ENCODE assay signal across 8 cellular contexts in the genomic region with DNA sequence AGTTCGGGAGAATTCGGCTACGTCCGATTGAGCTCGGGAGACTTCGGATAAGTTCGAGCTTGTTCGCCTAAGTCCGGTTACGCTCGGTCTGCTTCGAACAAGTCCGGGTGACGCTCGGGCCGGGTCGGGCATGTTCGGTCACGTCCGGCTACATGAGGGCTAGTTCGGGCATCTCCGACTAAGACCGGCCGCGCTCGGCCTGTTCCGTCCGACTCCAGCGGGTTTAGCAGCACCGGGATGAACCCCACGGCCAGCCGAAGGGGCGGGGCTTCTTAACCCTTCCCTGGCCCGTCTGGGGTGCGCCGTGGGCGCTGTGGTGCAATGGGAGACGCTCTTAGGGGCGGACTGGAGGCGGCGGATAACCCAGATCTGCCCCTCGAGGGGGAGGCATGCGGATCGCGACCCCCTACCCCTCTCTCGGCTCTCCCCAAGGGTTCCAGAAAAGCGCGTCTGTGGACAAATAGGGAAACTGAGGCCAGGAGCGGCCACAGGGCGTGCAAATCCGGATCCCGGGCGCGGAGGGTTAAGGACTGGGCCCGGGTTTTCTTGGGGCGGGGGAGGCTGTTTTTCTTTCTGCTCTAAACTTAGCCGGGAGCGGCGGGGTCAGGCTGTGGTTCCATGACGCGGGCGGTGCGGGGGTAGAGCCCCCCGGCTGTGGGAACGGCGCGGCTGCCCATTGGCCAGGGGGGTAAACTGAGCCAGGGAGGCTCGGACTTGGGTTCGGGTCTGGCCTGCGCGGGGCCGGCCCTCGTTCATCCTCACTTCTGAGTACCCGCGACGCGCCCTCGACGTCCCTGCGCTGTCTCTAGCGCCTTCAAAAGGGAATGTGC. TPM values are rescaled to one million over a fixed set of nuclear protein-coding genes. Genes with fewer than 3 reads are reported as not detected.
DNase-seq lines count a peak whose midpoint lies in the region; ATAC-seq lines count a peak whose summit lies in the region.

No MANE protein-coding gene starts in this region.

- peaks cover 6% of the 10 kb centered on the region for H3K36me3 Mint-ChIP-seq in activated T-helper 17 cell treated with anti-CD3 and anti-CD28 coated beads, Interleukin-2, amount 50 U/mL, for 72 hours (ENCODE audit: low read depth)
- peaks cover 0 to 3% of the 10 kb centered on the region in 2 donors for H3K36me3 Mint-ChIP-seq in naive B cell

- H3K27me3 Mint-ChIP-seq in activated T-helper 17 cell treated with anti-CD3 and anti-CD28 coated beads, Interleukin-2, amount 50 U/mL, for 72 hours: peaks cover 44% of the 10 kb centered on the region
- H3K27me3 Mint-ChIP-seq in naive B cell: peaks cover 42 to 83% (median 82%) of the 10 kb centered on the region in 3 donors

- H3K4me3 Mint-ChIP-seq in activated T-helper 17 cell treated with anti-CD3 and anti-CD28 coated beads, Interleukin-2, amount 50 U/mL, for 72 hours: peak overlapping the region; percentile 98
- H3K4me3 Mint-ChIP-seq in naive B cell: peak overlapping the region; percentile 57 to 92 (median 90)

- no peaks in the 10 kb centered on the region for H3K9me3 Mint-ChIP-seq in activated T-helper 17 cell treated with anti-CD3 and anti-CD28 coated beads, Interleukin-2, amount 50 U/mL, for 72 hours
- H3K9me3 Mint-ChIP-seq in naive B cell: peaks cover 0 to 7% (median 0%) of the 10 kb centered on the region in 7 donors

- H3K4me1 Mint-ChIP-seq in activated T-helper 17 cell treated with anti-CD3 and anti-CD28 coated beads, Interleukin-2, amount 50 U/mL, for 72 hours: peaks cover 11% of the 10 kb centered on the region
- peaks cover 17 to 39% (median 32%) of the 10 kb centered on the region in 3 donors for H3K4me1 Mint-ChIP-seq in naive B cell

- peak; percentile 89 for DNase-seq in DMS 273 treated with DMSO at 0.1 percent for 48 hours (lab: John Stamatoyannopoulos, UW)
- peak; percentile 81 for DNase-seq in KG1 (lab: John Stamatoyannopoulos, UW)
- DNase-seq in RKO (ENCODE audit: low spot score): peak; percentile 99
- DNase-seq in fibroblast of peridontal ligament (ENCODE audit: extremely low read depth): peak; percentile 99
- DNase-seq in naive B cell: peak; percentile 79
- peak; percentile 54 to 64 for DNase-seq in stimulated activated CD8-positive, alpha-beta memory T cell treated with anti-CD3 and anti-CD28 coated beads, Interleukin-7, amount 100 ng/mL, for 4 hours (ENCODE audit: low read depth in 2 of 2)

- ATAC-seq in GM21737 (IDR thresholded peaks at IDR 0.05; ENCODE audit: unreplicated experiment) (peak; percentile 79), naive B cell (ENCODE audit: low read depth in 2 of 2) (peak; percentile 93 to 94)
- ATAC-seq in activated T-helper 17 cell treated with anti-CD3 and anti-CD28 coated beads, Interleukin-2, amount 50 U/mL, for 72 hours (replicated peaks): peak; percentile 97

- H3K27ac Mint-ChIP-seq in activated T-helper 17 cell treated with anti-CD3 and anti-CD28 coated beads, Interleukin-2, amount 50 U/mL, for 72 hours: peak overlapping the region; percentile 93
- H3K27ac Mint-ChIP-seq in naive B cell: peak overlapping the region in 3 of 6 donors; percentile 22 to 93 (median 86)

RNA-seq across cellular contexts. Expression of a gene that starts 1.5 kb away (rescaled TPM):
- total RNA-seq in activated T-helper 17 cell treated with anti-CD3 and anti-CD28 coated beads, Interleukin-2, amount 50 U/mL, for 72 hours: 1 to 10 TPM in 1 of 2 donors, under 1 TPM in 1; 0.95 to 1.4 TPM
- polyA plus RNA-seq in naive B cell (ENCODE audit: low read depth in 6 of 6): not detected

RNA-seq across cellular contexts. Expression of a gene that starts 20.9 kb away (rescaled TPM):
- 1 to 10 TPM; 7.2 to 9.5 TPM for total RNA-seq in activated T-helper 17 cell treated with anti-CD3 and anti-CD28 coated beads, Interleukin-2, amount 50 U/mL, for 72 hours
- 1 to 10 TPM in 3 of 6 donors, under 1 TPM in 3; 0.21 to 2.8 (median 0.80) TPM for polyA plus RNA-seq in naive B cell (ENCODE audit: low read depth in 6 of 6)

RNA-seq across cellular contexts. Expression of a gene that starts 31.7 kb away (rescaled TPM):
- 10 to 100 TPM in 1 of 2 donors, 1 to 10 TPM in 1; 4.2 to 12.0 TPM for total RNA-seq in activated T-helper 17 cell treated with anti-CD3 and anti-CD28 coated beads, Interleukin-2, amount 50 U/mL, for 72 hours
- 10 to 100 TPM in 3 of 6 donors, 1 to 10 TPM in 3; 1.8 to 12.0 (median 10.2) TPM for polyA plus RNA-seq in naive B cell (ENCODE audit: low read depth in 6 of 6)

RNA-seq across cellular contexts. Expression of a gene that starts 49.5 kb away (rescaled TPM):
- 1 to 10 TPM; 1.1 to 1.3 TPM for total RNA-seq in activated T-helper 17 cell treated with anti-CD3 and anti-CD28 coated beads, Interleukin-2, amount 50 U/mL, for 72 hours
- 1 to 10 TPM in 3 of 6 donors, under 1 TPM in 2, not detected in 1; 0.69 to 1.9 (median 1.1) TPM for polyA plus RNA-seq in naive B cell (ENCODE audit: low read depth in 6 of 6)

RNA-seq across cellular contexts. Expression of a gene that starts 51.1 kb away (rescaled TPM):
- 10 to 100 TPM; 51.7 to 81.1 TPM for total RNA-seq in activated T-helper 17 cell treated with anti-CD3 and anti-CD28 coated beads, Interleukin-2, amount 50 U/mL, for 72 hours
- 100 to 1,000 TPM; 107 to 293 (median 206) TPM for polyA plus RNA-seq in naive B cell (ENCODE audit: low read depth in 6 of 6)

Comparison
In these comparisons a context has a peak if more than half of its experiments do, and no peak if none do; other contexts are left out.
1. Peak in every context shown above with its lines: DNase-seq and ATAC-seq.